In the genomic region with DNA sequence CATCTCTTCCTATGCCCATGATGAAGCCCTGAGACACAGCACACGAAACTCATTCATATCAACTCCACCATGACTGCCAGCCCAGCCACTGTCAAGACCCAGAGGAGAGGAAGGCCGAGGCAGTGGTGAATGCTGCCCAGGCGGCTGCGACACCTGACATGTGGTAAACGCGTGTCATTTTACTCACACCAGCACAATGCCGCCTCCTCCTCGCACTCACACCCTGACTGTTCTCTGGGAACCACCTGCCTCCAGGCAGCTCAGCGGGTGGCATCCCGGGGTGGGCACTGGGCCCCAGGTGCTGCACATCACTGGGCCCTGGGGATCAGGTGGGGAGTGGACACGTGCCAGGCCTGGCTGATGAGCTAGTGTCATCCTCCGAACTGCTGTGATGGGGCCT, we compare ENCODE assay signal across 20 cellular contexts.
"Had no signal": no experiment of that assay in that cellular context is flagged by ENCODE, and none has a peak within 500 bp of the region (broad histone marks: within the 10 kb centered on the region; RNA-seq: fewer than 3 reads in every experiment).

No MANE protein-coding gene starts in this region.

- H3K9me3 Mint-ChIP-seq: activated naive CD8-positive, alpha-beta T cell treated with anti-CD3 and anti-CD28 coated beads for 36 hours; activated T-cell treated with anti-CD3 and anti-CD28 coated beads, Interleukin-2, amount 50 U/mL, for 4 hours; natural killer cell treated with Interleukin-12 subunit alpha and Interleukin-12 subunit beta and Interleukin-15 and Interleukin-18, amount 100 ng/mL, for 72 hours; T-helper 2 cell treated with Interferon-gamma antibody and Interleukin-4, amounts not matched to agents 5 μg/mL and 100 μg/mL, for 36 hours had no signal

- H3K27ac Mint-ChIP-seq: activated CD8-positive, alpha-beta memory T cell treated with anti-CD3 and anti-CD28 coated beads, Interleukin-2, amount 10 ng/mL, durations not matched to agents 7 days and 5 days; activated naive CD8-positive, alpha-beta T cell treated with anti-CD3 and anti-CD28 coated beads for 36 hours; natural killer cell treated with Interleukin-12 subunit alpha and Interleukin-12 subunit beta and Interleukin-15 and Interleukin-18, amount 100 ng/mL, for 72 hours; T-helper 2 cell treated with Interferon-gamma antibody and Interleukin-4, amounts not matched to agents 5 μg/mL and 100 μg/mL, for 36 hours had no signal

- H3K36me3 ChIP-seq: upper lobe of right lung had no signal

- H3K9me3 ChIP-seq: body of pancreas, SJSA1, upper lobe of right lung had no signal

- H3K4me3 ChIP-seq: body of pancreas, SJSA1, upper lobe of right lung had no signal

- H3K27ac ChIP-seq: SJSA1 had no signal

- DNase-seq: activated CD4-positive, alpha-beta T cell treated with anti-CD3 and anti-CD28 coated beads, Interleukin-2, amount 50 U/mL, for 4 hours; activated CD8-positive, alpha-beta memory T cell treated with anti-CD3 and anti-CD28 coated beads, Interleukin-2, amount 10 ng/mL, durations not matched to agents 7 days and 5 days; activated gamma-delta T cell; activated naive CD8-positive, alpha-beta T cell treated with anti-CD3 and anti-CD28 coated beads for 36 hours; activated T-cell treated with anti-CD3 and anti-CD28 coated beads, Interleukin-2, amount 50 U/mL, for 4 hours; body of pancreas; cerebellar nuclear complex; effector CD8-positive, alpha-beta T cell; mesendoderm; retina; stimulated activated CD4-positive, alpha-beta T cell treated with anti-CD3 and anti-CD28 coated beads, Interleukin-2, amount 100 ng/mL, for 48 hours; stimulated activated naive CD4-positive, alpha-beta T cell; SW 1271; upper lobe of right lung had no signal

- H3K27me3 ChIP-seq: body of pancreas, foreskin keratinocyte, SJSA1, upper lobe of right lung had no signal

- H3K36me3 Mint-ChIP-seq: activated CD8-positive, alpha-beta memory T cell treated with anti-CD3 and anti-CD28 coated beads, Interleukin-2, amount 10 ng/mL, durations not matched to agents 7 days and 5 days; activated naive CD8-positive, alpha-beta T cell treated with anti-CD3 and anti-CD28 coated beads for 36 hours; natural killer cell treated with Interleukin-12 subunit alpha and Interleukin-12 subunit beta and Interleukin-15 and Interleukin-18, amount 100 ng/mL, for 72 hours had no signal

- ATAC-seq: activated CD4-positive, CD25-positive, alpha-beta regulatory T cell treated with anti-CD3 and anti-CD28 coated beads, Interleukin-2, amount 50 U/mL, for 24 hours; activated CD8-positive, alpha-beta memory T cell treated with anti-CD3 and anti-CD28 coated beads, Interleukin-2, amount 10 ng/mL, durations not matched to agents 7 days and 5 days; activated T-cell treated with anti-CD3 and anti-CD28 coated beads, Interleukin-2, amount 50 U/mL, for 4 hours; upper lobe of right lung had no signal

- H3K4me3 Mint-ChIP-seq: activated CD8-positive, alpha-beta memory T cell treated with anti-CD3 and anti-CD28 coated beads, Interleukin-2, amount 10 ng/mL, durations not matched to agents 7 days and 5 days; activated naive CD8-positive, alpha-beta T cell treated with anti-CD3 and anti-CD28 coated beads for 36 hours; activated T-cell treated with anti-CD3 and anti-CD28 coated beads, Interleukin-2, amount 50 U/mL, for 4 hours; natural killer cell treated with Interleukin-12 subunit alpha and Interleukin-12 subunit beta and Interleukin-15 and Interleukin-18, amount 100 ng/mL, for 72 hours; T-helper 2 cell treated with Interferon-gamma antibody and Interleukin-4, amounts not matched to agents 5 μg/mL and 100 μg/mL, for 36 hours had no signal

- H3K4me1 ChIP-seq: body of pancreas, parathyroid adenoma, SJSA1 had no signal

- H3K4me1 Mint-ChIP-seq: activated CD8-positive, alpha-beta memory T cell treated with anti-CD3 and anti-CD28 coated beads, Interleukin-2, amount 10 ng/mL, durations not matched to agents 7 days and 5 days had no signal

- H3K27me3 Mint-ChIP-seq: activated CD8-positive, alpha-beta memory T cell treated with anti-CD3 and anti-CD28 coated beads, Interleukin-2, amount 10 ng/mL, durations not matched to agents 7 days and 5 days; activated naive CD8-positive, alpha-beta T cell treated with anti-CD3 and anti-CD28 coated beads for 36 hours; natural killer cell treated with Interleukin-12 subunit alpha and Interleukin-12 subunit beta and Interleukin-15 and Interleukin-18, amount 100 ng/mL, for 72 hours had no signal
